Comparison of ENCODE assay signal across 8 cellular contexts in the genomic region with DNA sequence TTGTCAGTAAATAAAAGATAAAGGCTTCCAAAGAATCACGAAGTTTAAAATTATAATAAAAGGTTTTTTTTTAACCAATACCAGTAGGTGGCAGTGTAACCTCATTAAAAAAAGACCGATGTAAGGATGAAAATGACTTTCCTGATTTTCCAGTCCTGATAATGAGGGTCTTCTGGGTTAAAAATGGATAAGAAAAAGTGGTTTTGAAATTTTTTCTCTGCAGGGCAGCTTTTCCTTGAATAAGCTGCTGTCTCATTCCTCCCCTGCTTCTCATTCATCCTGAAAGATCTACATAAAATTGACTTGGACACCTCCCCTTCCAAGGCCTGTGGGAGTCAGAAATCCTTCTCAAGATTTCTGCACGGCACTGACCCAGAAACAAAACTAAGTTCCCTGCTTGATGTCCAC. TPM values are rescaled to one million over a fixed set of nuclear protein-coding genes. Genes with fewer than 3 reads are reported as not detected.
DNase-seq lines count a peak whose midpoint lies in the region; ATAC-seq lines count a peak whose summit lies in the region.

No MANE protein-coding gene starts in this region.

- intact Hi-C loops in Right ventricle myocardium superior (cut with DNase I) (no loop called here), Right ventricle myocardium inferior (cut with DNase I) (no loop called here)

- ATAC-seq in Right ventricle myocardium superior (ENCODE audit: poor library complexity) (peak; percentile 61), Right ventricle myocardium inferior (no peak), GM21526 (IDR thresholded peaks at IDR 0.05; ENCODE audit: low FRiP score, unreplicated experiment) (no peak)

- DNase-seq in Right ventricle myocardium superior (no peak), Right ventricle myocardium inferior (ENCODE audit: missing footprints) (no peak), NCI-H2171 (lab: John Stamatoyannopoulos, UW) (peak; percentile 27), myocyte (ENCODE audit: low read depth) (peak; percentile 59)
- DNase-seq in central memory CD4-positive, alpha-beta T cell = peak; percentile 6
- DNase-seq in effector CD4-positive, alpha-beta T cell = no peak
- DNase-seq in stimulated activated CD4-positive, alpha-beta T cell treated with anti-CD3 and anti-CD28 coated beads, Interleukin-4, amount 100 ng/mL, for 24 hours = no peak

RNA-seq across cellular contexts. Expression of a gene that starts 58.9 kb away (rescaled TPM):
- total RNA-seq in Right ventricle myocardium superior (3.7 TPM), Right ventricle myocardium inferior (4.0 TPM), myocyte (8.5 and 9.9 TPM in 2 replicates)
- polyA plus RNA-seq in myocyte (2012) = 4.0 TPM

Comparison
In these comparisons a context has a peak if more than half of its experiments do, and no peak if none do; other contexts are left out.
1. DNase-seq: peak in NCI-H2171 (single experiment), central memory CD4-positive, alpha-beta T cell (single experiment) and myocyte (single experiment); none in Right ventricle myocardium superior (single experiment), Right ventricle myocardium inferior (single experiment), effector CD4-positive, alpha-beta T cell (single experiment) and stimulated activated CD4-positive, alpha-beta T cell treated with anti-CD3 and anti-CD28 coated beads, Interleukin-4, amount 100 ng/mL, for 24 hours (single experiment).